Comparison of ENCODE assay signal across 26 cellular contexts in genomic region chr10:128443925-128444324, GRCh38.
"Had no signal": no experiment of that assay in that cellular context is flagged by ENCODE, and none has a peak within 500 bp of the region (broad histone marks: within the 10 kb centered on the region; RNA-seq: fewer than 3 reads in every experiment).

No MANE protein-coding gene starts in this region.

- H3K4me3 ChIP-seq: left lung, lower lobe of right lung, neural progenitor cell, prostate gland, skin epidermis, tibial nerve, uterus had no signal

- H3K4me1 ChIP-seq: left lung, lower lobe of right lung, prostate gland, tibial nerve, uterus had no signal

- H3K27ac ChIP-seq: left lung, lower lobe of right lung, neural progenitor cell, neutrophil, prostate gland, skin epidermis, tibial nerve, uterus had no signal

- H3K36me3 ChIP-seq: left lung, lower lobe of right lung, neural progenitor cell, neutrophil, prostate gland, tibial nerve, uterus had no signal

- DNase-seq: hippocampal formation; left colon; left lung; lower lobe of right lung; mammary epithelial cell; mesenchymal stem cell; natural killer cell; nephron progenitor cell; occipital lobe; posterior cingulate gyrus; retina; right cardiac atrium; stimulated activated CD4-positive, alpha-beta T cell treated with anti-CD3 and anti-CD28 coated beads, Interleukin-1b, Interleukin-23, amount 100 ng/mL, for 48 hours; stimulated activated CD4-positive, alpha-beta T cell treated with anti-CD3 and anti-CD28 coated beads, Interleukin-2, amount 100 ng/mL, for 48 hours; stimulated activated CD4-positive, alpha-beta T cell treated with anti-CD3 and anti-CD28 coated beads, Interleukin-4, amount 100 ng/mL, for 4 hours; stimulated activated CD8-positive, alpha-beta memory T cell treated with anti-CD3 and anti-CD28 coated beads, Interleukin-4, amount 100 ng/mL, for 48 hours; stimulated activated naive CD4-positive, alpha-beta T cell treated with Interleukin-2 at 50 U/mL for 16 hours; stimulated activated naive CD8-positive, alpha-beta T cell treated with anti-CD3 and anti-CD28 coated beads, Interleukin-15, amount 100 ng/mL, for 72 hours; substantia nigra; uterus had no signal

- H3K9ac ChIP-seq: neural progenitor cell had no signal

- H3K9me3 ChIP-seq: left lung, lower lobe of right lung, neutrophil, prostate gland, uterus had no signal

- FAIRE-seq: keratinocyte had no signal
